In the genomic region with DNA sequence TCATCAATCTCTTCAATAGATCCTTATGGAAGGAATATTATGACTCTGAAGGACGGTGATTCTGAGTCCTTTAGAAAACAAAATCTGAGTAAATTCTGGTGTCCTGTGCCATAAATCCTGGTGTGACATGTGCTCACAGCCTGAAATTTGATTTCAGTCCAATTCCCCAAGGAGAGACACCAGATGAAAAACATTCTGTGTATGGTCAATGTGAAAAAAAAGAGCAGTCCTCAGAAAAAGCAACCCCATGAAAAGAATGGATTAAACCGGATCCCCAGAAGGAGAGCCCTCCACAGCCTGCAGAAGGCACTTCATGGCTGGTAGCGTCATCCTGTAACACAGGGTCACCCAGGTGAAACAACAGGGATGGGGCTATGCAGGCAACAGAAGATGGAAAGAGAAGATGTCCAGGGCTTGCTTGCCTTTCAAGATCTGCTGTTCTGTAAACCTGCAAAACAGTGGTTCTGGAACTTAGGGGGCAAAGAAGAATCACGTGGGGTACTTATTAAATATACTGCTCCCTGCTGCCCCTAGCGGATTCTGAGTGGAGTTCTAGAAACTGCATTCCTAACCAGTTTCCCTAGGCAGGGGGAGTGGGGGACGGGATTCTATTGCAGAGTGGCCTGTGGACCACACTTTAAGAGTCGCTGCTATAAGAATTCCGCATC, we compare ENCODE assay signal across 8 cellular contexts.
A peak's percentile ranks its signal among the peaks of the same experiment; 100 is the strongest.
DNase-seq lines count a peak whose midpoint lies in the region; ATAC-seq and TF ChIP-seq lines count a peak whose summit lies in the region.

No MANE protein-coding gene starts in this region.

- TF ChIP-seq EP300 in sigmoid colon (IDR thresholded peaks at IDR 0.05): no peak

- ATAC-seq in GM21619 (IDR thresholded peaks at IDR 0.05; ENCODE audit: unreplicated experiment): peak; percentile 77
- no peak for ATAC-seq in foreskin keratinocyte
- ATAC-seq in HG03097 (IDR thresholded peaks at IDR 0.05; ENCODE audit: low FRiP score, unreplicated experiment): no peak

- H3K27me3 ChIP-seq in foreskin keratinocyte: no peaks in the 10 kb centered on the region
- no peaks in the 10 kb centered on the region for H3K27me3 ChIP-seq in neuron (ENCODE audit: insufficient read depth, low read length)
- no peaks in the 10 kb centered on the region for H3K27me3 ChIP-seq in sigmoid colon

- H3K9me3 Mint-ChIP-seq in activated CD4-positive, alpha-beta T cell treated with anti-CD3 and anti-CD28 coated beads, Interleukin-2, amount 10 ng/mL, durations not matched to agents 24 days and 14 days: peaks cover 5% of the 10 kb centered on the region

- H3K27me3 Mint-ChIP-seq in activated CD4-positive, alpha-beta T cell treated with anti-CD3 and anti-CD28 coated beads, Interleukin-2, amount 10 ng/mL, durations not matched to agents 24 days and 14 days: peaks cover 2% of the 10 kb centered on the region

- 42 to 62% methylated on average over 8 of the region's 8 CpGs for WGBS in sigmoid colon, 2 donors

- no peak overlapping the region for H3K27ac Mint-ChIP-seq in activated CD4-positive, alpha-beta T cell treated with anti-CD3 and anti-CD28 coated beads, Interleukin-2, amount 10 ng/mL, durations not matched to agents 24 days and 14 days

- H3K9ac ChIP-seq in ES-I3 (ENCODE audit: low read depth, low read length): peak overlapping the region; percentile 22; the same call in 1 of the 2 replicates

- peak; percentile 57 for TF ChIP-seq CTCF in foreskin keratinocyte (conservative IDR thresholded peaks at IDR 0.05)
- peak in 1 of 4 experiments; percentile 29 for TF ChIP-seq CTCF in sigmoid colon (IDR thresholded peaks at IDR 0.05)

- H3K9me3 ChIP-seq in ES-I3 (ENCODE audit: control insufficient read depth, insufficient read depth, low read length) (no peaks in the 10 kb centered on the region), neuron (ENCODE audit: low read length) (no peaks in the 10 kb centered on the region), sigmoid colon (no peaks in the 10 kb centered on the region)

- TF ChIP-seq POLR2A in sigmoid colon (IDR thresholded peaks at IDR 0.05): no peak

- H3K4me3 ChIP-seq in neuron (ENCODE audit: low read length) (peak overlapping the region; percentile 7), sigmoid colon (peak overlapping the region in 1 of 4 donors; percentile 10)

- DNase-seq in M059J (ENCODE audit: low read depth): peak; percentile 29
- peak; percentile 60 for DNase-seq in activated CD4-positive, alpha-beta T cell treated with anti-CD3 and anti-CD28 coated beads, Interleukin-2, amount 10 ng/mL, durations not matched to agents 24 days and 14 days
- DNase-seq in foreskin keratinocyte: peak in 1 of 2 donors; percentile 15
- no peak for DNase-seq in sigmoid colon

- H3K4me1 Mint-ChIP-seq in activated CD4-positive, alpha-beta T cell treated with anti-CD3 and anti-CD28 coated beads, Interleukin-2, amount 10 ng/mL, durations not matched to agents 24 days and 14 days: no peaks in the 10 kb centered on the region

- H2AFZ ChIP-seq in neuron (ENCODE audit: low read depth, low read length): no peak overlapping the region

- H3K4me1 ChIP-seq in ES-I3 (ENCODE audit: insufficient read depth, low read length): peaks cover 9% of the 10 kb centered on the region; the same call in 1 of the 2 replicates
- peaks cover 27% of the 10 kb centered on the region for H3K4me1 ChIP-seq in foreskin keratinocyte
- H3K4me1 ChIP-seq in neuron (ENCODE audit: insufficient read depth, low read length): no peaks in the 10 kb centered on the region
- H3K4me1 ChIP-seq in sigmoid colon: no peaks in the 10 kb centered on the region

- intact Hi-C loops in activated CD4-positive, alpha-beta T cell treated with anti-CD3 and anti-CD28 coated beads, Interleukin-2, amount 10 ng/mL, durations not matched to agents 24 days and 14 days (cut with micrococcal nuclease): no loop called here
- intact Hi-C loops in sigmoid colon (cut with DNase I): no loop called here

- no peaks in the 10 kb centered on the region for H3K36me3 Mint-ChIP-seq in activated CD4-positive, alpha-beta T cell treated with anti-CD3 and anti-CD28 coated beads, Interleukin-2, amount 10 ng/mL, durations not matched to agents 24 days and 14 days (ENCODE audit: low read depth)

- H3K36me3 ChIP-seq in ES-I3 (ENCODE audit: insufficient read depth, low read length) (no peaks in the 10 kb centered on the region), neuron (ENCODE audit: insufficient read depth, low read length) (no peaks in the 10 kb centered on the region), sigmoid colon (no peaks in the 10 kb centered on the region)

- H3K27ac ChIP-seq in foreskin keratinocyte (no peak overlapping the region), sigmoid colon (peak overlapping the region in 1 of 4 donors; percentile 12)

- no peak overlapping the region for H3K4me3 Mint-ChIP-seq in activated CD4-positive, alpha-beta T cell treated with anti-CD3 and anti-CD28 coated beads, Interleukin-2, amount 10 ng/mL, durations not matched to agents 24 days and 14 days
